Comparison of ENCODE assay signal across 18 cellular contexts in the genomic region with DNA sequence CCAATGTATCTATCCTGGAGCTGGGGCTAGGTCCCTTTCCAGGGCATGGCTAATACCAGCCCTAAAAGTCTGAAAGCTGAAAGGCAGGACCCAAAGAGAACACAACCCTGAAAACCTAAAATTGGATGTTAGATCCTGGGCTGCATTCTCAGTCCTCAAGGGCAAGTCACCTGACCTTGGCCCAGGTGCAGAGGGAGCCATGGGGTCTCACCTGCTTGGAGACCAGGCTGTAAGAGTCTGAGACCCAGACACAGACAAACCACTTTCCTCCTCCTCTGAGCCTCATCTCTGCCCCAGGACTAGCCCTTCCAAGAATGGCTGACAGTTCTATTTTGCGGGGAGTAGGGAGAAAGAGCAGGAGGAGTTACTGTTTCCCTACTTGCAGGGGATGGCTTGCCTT.
DNase-seq lines count a peak whose midpoint lies in the region; ATAC-seq and TF ChIP-seq lines count a peak whose summit lies in the region.
"Had no signal": no experiment of that assay in that cellular context is flagged by ENCODE, and none has a peak within 500 bp of the region (broad histone marks: within the 10 kb centered on the region; RNA-seq: fewer than 3 reads in every experiment).

No MANE protein-coding gene starts in this region.

- CTCF ChIA-PET in WTC11 (lab: Charles Lee), result interaction anchor here (1.5 kb wide), 1 partner anchor 17 kb away, joined by 3 read pairs; no protein-coding TSS in a partner anchor

- no peak overlapping the region for H3K4me2 ChIP-seq in neuronal stem cell (ENCODE audit: insufficient read depth, low read length, poor library complexity, severe bottlenecking)

- H3K4me1 Mint-ChIP-seq in stimulated activated naive CD8-positive, alpha-beta T cell treated with anti-CD3 and anti-CD28 coated beads, Interleukin-15, amount 100 ng/mL, for 72 hours, result no peaks in the 10 kb centered on the region
- no peaks in the 10 kb centered on the region for H3K4me1 Mint-ChIP-seq in WTC11
- H3K4me1 Mint-ChIP-seq: B cell had no signal

- no peak overlapping the region for H4K91ac ChIP-seq in neuronal stem cell (ENCODE audit: low read depth, low read length, poor library complexity)

- H3K27ac Mint-ChIP-seq in stimulated activated naive CD8-positive, alpha-beta T cell treated with anti-CD3 and anti-CD28 coated beads, Interleukin-15, amount 100 ng/mL, for 72 hours, result no peak overlapping the region
- H3K27ac Mint-ChIP-seq in WTC11, result no peak overlapping the region
- H3K27ac Mint-ChIP-seq: B cell; CD4-positive, alpha-beta T cell; HFFc6 had no signal

- H3K27ac ChIP-seq in esophagus muscularis mucosa (replicated peaks in 1 of 4) (no peak overlapping the region), neuronal stem cell (replicated peaks; ENCODE audit: low read length) (no peak overlapping the region)

- H3K36me3 ChIP-seq in H7 (replicated peaks; ENCODE audit: control insufficient read depth, insufficient read depth, low read length), result no peaks in the 10 kb centered on the region
- H3K36me3 ChIP-seq in esophagus muscularis mucosa, result no peaks in the 10 kb centered on the region
- no peaks in the 10 kb centered on the region for H3K36me3 ChIP-seq in neuronal stem cell (replicated peaks in 1 of 2; ENCODE audit: control insufficient read depth in 2 of 2, insufficient read depth in 2 of 2, low read length in 2 of 2)
- H3K36me3 ChIP-seq: HAP-1 had no signal

- peak overlapping the region; percentile 47 for H3K14ac ChIP-seq in neuronal stem cell (ENCODE audit: low read length)

- H3K4me3 ChIP-seq in H7 (ENCODE audit: insufficient read depth, low read depth, low read length) (no peak overlapping the region), esophagus muscularis mucosa (no peak overlapping the region), neuronal stem cell (ENCODE audit: low read length in 2 of 2) (no peak overlapping the region)
- H3K4me3 ChIP-seq: GM12878, HAP-1 had no signal

- H2BK15ac ChIP-seq in neuronal stem cell (ENCODE audit: low read length), result no peak overlapping the region

- no peak overlapping the region for H2BK120ac ChIP-seq in neuronal stem cell (ENCODE audit: low read depth, low read length)

- H3K23ac ChIP-seq in neuronal stem cell (ENCODE audit: low read depth, low read length, poor library complexity), result no peak overlapping the region

- POLR2A ChIA-PET in WTC11 (lab: Charles Lee), result no interaction called here

- no peak overlapping the region for H3K9ac ChIP-seq in neuronal stem cell (ENCODE audit: low read depth, low read length, poor library complexity)

- TF ChIP-seq CTCF in esophagus muscularis mucosa (IDR thresholded peaks at IDR 0.05) (no peak), WTC11 (IDR thresholded peaks at IDR 0.05) (no peak)

- H3K18ac ChIP-seq in neuronal stem cell (ENCODE audit: low read length), result no peak overlapping the region

- H4K8ac ChIP-seq in neuronal stem cell (ENCODE audit: low read depth, low read length), result no peak overlapping the region

- 78% methylated on average over 1 of the region's 1 CpG for WGBS in esophagus muscularis mucosa
- no CpG with 5 or more reads among the region's 1 CpG for whole genome bisulfite sequencing in neuronal stem cell (ENCODE audit: extremely low coverage in 2 of 2, insufficient read length in 2 of 2, insufficient replicate concordance in 1 of 2), 2 donors

- H2AK5ac ChIP-seq in neuronal stem cell (ENCODE audit: low read depth, low read length), result no peak overlapping the region

- H3K4ac ChIP-seq in neuronal stem cell (ENCODE audit: low read length), result no peak overlapping the region

- no peaks in the 10 kb centered on the region for H3K79me1 ChIP-seq in neuronal stem cell (ENCODE audit: low read depth, low read length)

- peaks cover 13 to 27% of the 10 kb centered on the region in 2 donors for H3K9me3 Mint-ChIP-seq in stimulated activated naive CD8-positive, alpha-beta T cell treated with anti-CD3 and anti-CD28 coated beads, Interleukin-15, amount 100 ng/mL, for 72 hours
- peaks cover 33% of the 10 kb centered on the region for H3K9me3 Mint-ChIP-seq in WTC11

- H3K27me3 ChIP-seq in H7 (ENCODE audit: control insufficient read depth, insufficient read depth, low read length) (no peaks in the 10 kb centered on the region), esophagus muscularis mucosa (no peaks in the 10 kb centered on the region), neuronal stem cell (ENCODE audit: control insufficient read depth in 3 of 3, insufficient read depth in 3 of 3, low read depth in 1 of 3, low read length in 3 of 3) (peaks cover 0 to 8% (median 0%) of the 10 kb centered on the region in 3 experiments)

- no peak overlapping the region for H2BK5ac ChIP-seq in neuronal stem cell (ENCODE audit: low read length)

- H2AFZ ChIP-seq in neuronal stem cell (ENCODE audit: low read length), result no peak overlapping the region

- intact Hi-C loops in esophagus muscularis mucosa (cut with DNase I), result no loop called here

- H3K4me1 ChIP-seq in esophagus muscularis mucosa (no peaks in the 10 kb centered on the region), neuronal stem cell (ENCODE audit: control insufficient read depth in 2 of 2, insufficient read depth in 1 of 2, low read depth in 1 of 2, low read length in 2 of 2) (no peaks in the 10 kb centered on the region)
- H3K4me1 ChIP-seq: HAP-1 had no signal

- no peak overlapping the region for H3K4me3 Mint-ChIP-seq in stimulated activated naive CD8-positive, alpha-beta T cell treated with anti-CD3 and anti-CD28 coated beads, Interleukin-15, amount 100 ng/mL, for 72 hours
- no peak overlapping the region for H3K4me3 Mint-ChIP-seq in WTC11
- H3K4me3 Mint-ChIP-seq: B cell; CD4-positive, alpha-beta T cell; HFFc6 had no signal

- peak; percentile 3 for DNase-seq in AG20443 (ENCODE audit: low spot score)
- DNase-seq in H7, result peak; percentile 17
- DNase-seq in esophagus muscularis mucosa (ENCODE audit: extremely low spot score), result peak; percentile 66
- DNase-seq in neuronal stem cell (ENCODE audit: low spot score), result no peak
- DNase-seq in stimulated activated naive CD8-positive, alpha-beta T cell treated with anti-CD3 and anti-CD28 coated beads, Interleukin-15, amount 100 ng/mL, for 72 hours, result no peak
- DNase-seq in WTC11 (ENCODE audit: low spot score), result no peak
- DNase-seq: ACHN; C1 segment of cervical spinal cord; Calu3; CD4-positive, alpha-beta T cell; DMS 273 treated with DMSO at 0.1 percent for 48 hours; GOT3; HFFc6 had no signal

- ATAC-seq in stimulated activated naive CD8-positive, alpha-beta T cell treated with anti-CD3 and anti-CD28 coated beads, Interleukin-15, amount 100 ng/mL, for 72 hours, result no peak
- ATAC-seq in WTC11 (no peak), HG03095 (IDR thresholded peaks at IDR 0.05; ENCODE audit: unreplicated experiment) (no peak), GM18868 (IDR thresholded peaks at IDR 0.05; ENCODE audit: unreplicated experiment) (no peak)
- ATAC-seq: GM12878 had no signal

- H3K36me3 Mint-ChIP-seq in WTC11, result peaks cover 10% of the 10 kb centered on the region

- TF ChIP-seq POLR2A in esophagus muscularis mucosa (IDR thresholded peaks at IDR 0.05; ENCODE audit: low read depth), result no peak

- H3K27me3 Mint-ChIP-seq in stimulated activated naive CD8-positive, alpha-beta T cell treated with anti-CD3 and anti-CD28 coated beads, Interleukin-15, amount 100 ng/mL, for 72 hours, result no peaks in the 10 kb centered on the region
- peaks cover 6% of the 10 kb centered on the region; the same call in 1 of the 2 replicates for H3K27me3 Mint-ChIP-seq in WTC11 (ENCODE audit: low read depth)
- H3K27me3 Mint-ChIP-seq: B cell; CD4-positive, alpha-beta T cell had no signal

- H3K9me3 ChIP-seq in esophagus muscularis mucosa, result peaks cover 0 to 24% (median 19%) of the 10 kb centered on the region in 4 donors
- peaks cover 0 to 4% of the 10 kb centered on the region in 2 donors for H3K9me3 ChIP-seq in neuronal stem cell (replicated peaks in 1 of 2; ENCODE audit: control insufficient read depth in 2 of 2, insufficient read depth in 1 of 2, low read depth in 1 of 2, low read length in 2 of 2)

- TF ChIP-seq EP300 in esophagus muscularis mucosa (IDR thresholded peaks at IDR 0.05), result no peak

- H2BK12ac ChIP-seq in neuronal stem cell (ENCODE audit: low read length), result no peak overlapping the region

TF ChIP-seq in WTC11, 78 proteins besides CTCF, POLR2A, EP300 and RAD21 (continues in another document):
- no peak for TF ChIP-seq NFYB (CRISPR knock-in tag; conservative IDR thresholded peaks at IDR 0.05; ENCODE audit: low read depth)
- no peak for TF ChIP-seq ZNF423 (CRISPR knock-in tag; IDR thresholded peaks at IDR 0.05)
- TF ChIP-seq, protein P1, sequence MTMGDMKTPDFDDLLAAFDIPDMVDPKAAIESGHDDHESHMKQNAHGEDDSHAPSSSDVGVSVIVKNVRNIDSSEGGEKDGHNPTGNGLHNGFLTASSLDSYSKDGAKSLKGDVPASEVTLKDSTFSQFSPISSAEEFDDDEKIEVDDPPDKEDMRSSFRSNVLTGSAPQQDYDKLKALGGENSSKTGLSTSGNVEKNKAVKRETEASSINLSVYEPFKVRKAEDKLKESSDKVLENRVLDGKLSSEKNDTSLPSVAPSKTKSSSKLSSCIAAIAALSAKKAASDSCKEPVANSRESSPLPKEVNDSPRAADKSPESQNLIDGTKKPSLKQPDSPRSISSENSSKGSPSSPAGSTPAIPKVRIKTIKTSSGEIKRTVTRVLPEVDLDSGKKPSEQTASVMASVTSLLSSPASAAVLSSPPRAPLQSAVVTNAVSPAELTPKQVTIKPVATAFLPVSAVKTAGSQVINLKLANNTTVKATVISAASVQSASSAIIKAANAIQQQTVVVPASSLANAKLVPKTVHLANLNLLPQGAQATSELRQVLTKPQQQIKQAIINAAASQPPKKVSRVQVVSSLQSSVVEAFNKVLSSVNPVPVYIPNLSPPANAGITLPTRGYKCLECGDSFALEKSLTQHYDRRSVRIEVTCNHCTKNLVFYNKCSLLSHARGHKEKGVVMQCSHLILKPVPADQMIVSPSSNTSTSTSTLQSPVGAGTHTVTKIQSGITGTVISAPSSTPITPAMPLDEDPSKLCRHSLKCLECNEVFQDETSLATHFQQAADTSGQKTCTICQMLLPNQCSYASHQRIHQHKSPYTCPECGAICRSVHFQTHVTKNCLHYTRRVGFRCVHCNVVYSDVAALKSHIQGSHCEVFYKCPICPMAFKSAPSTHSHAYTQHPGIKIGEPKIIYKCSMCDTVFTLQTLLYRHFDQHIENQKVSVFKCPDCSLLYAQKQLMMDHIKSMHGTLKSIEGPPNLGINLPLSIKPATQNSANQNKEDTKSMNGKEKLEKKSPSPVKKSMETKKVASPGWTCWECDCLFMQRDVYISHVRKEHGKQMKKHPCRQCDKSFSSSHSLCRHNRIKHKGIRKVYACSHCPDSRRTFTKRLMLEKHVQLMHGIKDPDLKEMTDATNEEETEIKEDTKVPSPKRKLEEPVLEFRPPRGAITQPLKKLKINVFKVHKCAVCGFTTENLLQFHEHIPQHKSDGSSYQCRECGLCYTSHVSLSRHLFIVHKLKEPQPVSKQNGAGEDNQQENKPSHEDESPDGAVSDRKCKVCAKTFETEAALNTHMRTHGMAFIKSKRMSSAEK (CRISPR knock-in tag; IDR thresholded peaks at IDR 0.05; ENCODE audit: borderline replicate concordance), result no peak
- TF ChIP-seq FOXJ3 (CRISPR knock-in tag; IDR thresholded peaks at IDR 0.05; ENCODE audit: borderline replicate concordance), result no peak
- TF ChIP-seq NFATC4 (CRISPR knock-in tag; IDR thresholded peaks at IDR 0.05), result no peak

Comparison
In these comparisons a context has a peak if more than half of its experiments do, and no peak if none do; other contexts are left out.
1. DNase-seq: peak in AG20443 (single experiment), H7 (single experiment) and esophagus muscularis mucosa (single experiment); none in neuronal stem cell (single experiment), stimulated activated naive CD8-positive, alpha-beta T cell treated with anti-CD3 and anti-CD28 coated beads, Interleukin-15, amount 100 ng/mL, for 72 hours (0 of 2) and WTC11 (single experiment).